11 cellular contexts compared by ENCODE assay signal in the genomic region with DNA sequence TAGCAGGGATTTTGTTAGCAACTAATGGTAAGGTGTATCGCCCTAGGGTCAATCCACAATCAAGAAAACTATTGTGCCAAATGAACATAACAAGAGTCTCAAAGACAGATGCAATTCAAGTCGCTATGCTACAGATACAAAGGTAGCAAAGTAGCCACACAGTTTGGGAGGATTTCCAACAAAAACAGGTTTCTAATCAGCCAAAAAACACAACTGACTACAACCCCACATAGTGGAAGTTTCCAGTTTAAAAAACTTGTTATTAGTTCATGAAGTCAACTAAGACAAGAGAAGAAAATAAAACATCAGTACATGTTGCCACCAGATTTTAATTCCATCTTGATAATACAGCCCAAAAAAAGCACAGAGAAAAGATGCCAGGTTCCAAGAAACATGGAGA. TPM values are rescaled to one million over a fixed set of nuclear protein-coding genes. Genes with fewer than 3 reads are reported as not detected.
A peak's percentile ranks its signal among the peaks of the same experiment; 100 is the strongest.
DNase-seq lines count a peak whose midpoint lies in the region; ATAC-seq and TF ChIP-seq lines count a peak whose summit lies in the region.
"Had no signal": no experiment of that assay in that cellular context is flagged by ENCODE, and none has a peak within 500 bp of the region (broad histone marks: within the 10 kb centered on the region; RNA-seq: fewer than 3 reads in every experiment).

No MANE protein-coding gene starts in this region.

- H3K9me3 Mint-ChIP-seq in HFFc6: peaks cover 5% of the 10 kb centered on the region; the same call in 1 of the 2 replicates
- no peaks in the 10 kb centered on the region for H3K9me3 Mint-ChIP-seq in activated CD8-positive, alpha-beta T cell treated with anti-CD3 and anti-CD28 coated beads, Interleukin-2, amount 10 ng/mL, durations not matched to agents 7 days and 5 days (ENCODE audit: insufficient read depth)
- H3K9me3 Mint-ChIP-seq in stimulated activated effector memory CD8-positive, alpha-beta T cell treated with anti-CD3 and anti-CD28 coated beads, Interleukin-12 subunit alpha, Interleukin-12 subunit beta, amount 100 ng/mL, for 72 hours: no peaks in the 10 kb centered on the region

- H3K4me1 Mint-ChIP-seq in HFFc6 (ENCODE audit: low read depth): peaks cover 77% of the 10 kb centered on the region
- H3K4me1 Mint-ChIP-seq in activated CD8-positive, alpha-beta T cell treated with anti-CD3 and anti-CD28 coated beads, Interleukin-2, amount 10 ng/mL, durations not matched to agents 7 days and 5 days (ENCODE audit: low read depth): peaks cover 82% of the 10 kb centered on the region
- H3K4me1 Mint-ChIP-seq in stimulated activated effector memory CD8-positive, alpha-beta T cell treated with anti-CD3 and anti-CD28 coated beads, Interleukin-12 subunit alpha, Interleukin-12 subunit beta, amount 100 ng/mL, for 72 hours: peaks cover 71% of the 10 kb centered on the region

- CTCF ChIA-PET in activated CD8-positive, alpha-beta T cell treated with anti-CD3 and anti-CD28 coated beads, Interleukin-2, amount 10 ng/mL, durations not matched to agents 7 days and 5 days (lab: Charles Lee): interaction anchor here (1.2 to 1.7 kb wide), 2 partner anchors 15 kb away, joined by 3 to 8 read pairs; no protein-coding TSS in a partner anchor

- POLR2A ChIA-PET in activated CD8-positive, alpha-beta T cell treated with anti-CD3 and anti-CD28 coated beads, Interleukin-2, amount 10 ng/mL, durations not matched to agents 7 days and 5 days (lab: Charles Lee): no interaction called here

- no peak for TF ChIP-seq CTCF in HFFc6 (IDR thresholded peaks at IDR 0.05)
- TF ChIP-seq CTCF in fibroblast of the aortic adventitia (IDR thresholded peaks at IDR 0.05; ENCODE audit: insufficient read depth, low read length): no peak

- no peak overlapping the region for H3K4me3 ChIP-seq in fibroblast of the aortic adventitia (ENCODE audit: low read depth, low read length)

- ATAC-seq in activated CD8-positive, alpha-beta T cell treated with anti-CD3 and anti-CD28 coated beads, Interleukin-2, amount 10 ng/mL, durations not matched to agents 7 days and 5 days: no peak
- no peak for ATAC-seq in stimulated activated effector memory CD8-positive, alpha-beta T cell treated with anti-CD3 and anti-CD28 coated beads, Interleukin-12 subunit alpha, Interleukin-12 subunit beta, amount 100 ng/mL, for 72 hours
- ATAC-seq in GM18868 (IDR thresholded peaks at IDR 0.05; ENCODE audit: unreplicated experiment) (no peak), GM18909 (IDR thresholded peaks at IDR 0.05; ENCODE audit: poor library complexity, unreplicated experiment) (no peak)
- ATAC-seq: HCT116 had no signal

- peak overlapping the region; percentile 96 for H3K27ac Mint-ChIP-seq in HFFc6
- H3K27ac Mint-ChIP-seq in activated CD8-positive, alpha-beta T cell treated with anti-CD3 and anti-CD28 coated beads, Interleukin-2, amount 10 ng/mL, durations not matched to agents 7 days and 5 days: peak overlapping the region; percentile 20
- peak overlapping the region; percentile 88 for H3K27ac Mint-ChIP-seq in stimulated activated effector memory CD8-positive, alpha-beta T cell treated with anti-CD3 and anti-CD28 coated beads, Interleukin-12 subunit alpha, Interleukin-12 subunit beta, amount 100 ng/mL, for 72 hours

- H3K4me3 Mint-ChIP-seq in HFFc6: peak overlapping the region; percentile 44; the same call in 1 of the 2 replicates
- H3K4me3 Mint-ChIP-seq in activated CD8-positive, alpha-beta T cell treated with anti-CD3 and anti-CD28 coated beads, Interleukin-2, amount 10 ng/mL, durations not matched to agents 7 days and 5 days: no peak overlapping the region
- no peak overlapping the region for H3K4me3 Mint-ChIP-seq in stimulated activated effector memory CD8-positive, alpha-beta T cell treated with anti-CD3 and anti-CD28 coated beads, Interleukin-12 subunit alpha, Interleukin-12 subunit beta, amount 100 ng/mL, for 72 hours
- H3K4me3 Mint-ChIP-seq: brain had no signal

- peaks cover 38% of the 10 kb centered on the region for H3K36me3 Mint-ChIP-seq in HFFc6 (ENCODE audit: low read depth)
- H3K36me3 Mint-ChIP-seq in activated CD8-positive, alpha-beta T cell treated with anti-CD3 and anti-CD28 coated beads, Interleukin-2, amount 10 ng/mL, durations not matched to agents 7 days and 5 days (ENCODE audit: low read depth): peaks cover 57% of the 10 kb centered on the region
- peaks cover 87% of the 10 kb centered on the region for H3K36me3 Mint-ChIP-seq in stimulated activated effector memory CD8-positive, alpha-beta T cell treated with anti-CD3 and anti-CD28 coated beads, Interleukin-12 subunit alpha, Interleukin-12 subunit beta, amount 100 ng/mL, for 72 hours

- no peak for DNase-seq in HFFc6
- DNase-seq in activated CD8-positive, alpha-beta T cell treated with anti-CD3 and anti-CD28 coated beads, Interleukin-2, amount 10 ng/mL, durations not matched to agents 7 days and 5 days: no peak
- DNase-seq in fibroblast of the aortic adventitia (ENCODE audit: low read depth): peak; percentile 41
- DNase-seq in stimulated activated effector memory CD8-positive, alpha-beta T cell treated with anti-CD3 and anti-CD28 coated beads, Interleukin-12 subunit alpha, Interleukin-12 subunit beta, amount 100 ng/mL, for 72 hours (ENCODE audit: low spot score in 2 of 2): no peak
- DNase-seq in NCI-H69 (lab: John Stamatoyannopoulos, UW): no peak
- DNase-seq: NCI-H1048, WERI-Rb-1 had no signal

- peaks cover 33% of the 10 kb centered on the region for H3K27me3 Mint-ChIP-seq in HFFc6 (ENCODE audit: insufficient read depth)
- no peaks in the 10 kb centered on the region for H3K27me3 Mint-ChIP-seq in activated CD8-positive, alpha-beta T cell treated with anti-CD3 and anti-CD28 coated beads, Interleukin-2, amount 10 ng/mL, durations not matched to agents 7 days and 5 days (ENCODE audit: low read depth)
- H3K27me3 Mint-ChIP-seq: brain had no signal

RNA-seq across cellular contexts. Expression of a gene that starts 38.0 kb away (rescaled TPM):
- total RNA-seq in HFFc6 (2021; fragmentation: NEBNext Ultra II Directional; extraction: Animal tissue kit (Norgen Biotek cat#: 25700)): 1,000 to 10,000 TPM in 2 of 6 experiments, 100 to 1,000 TPM in 4; 881 to 1,084 (median 937) TPM
- 100 to 1,000 TPM; 857 to 883 TPM for total RNA-seq in activated CD8-positive, alpha-beta T cell treated with anti-CD3 and anti-CD28 coated beads, Interleukin-2, amount 10 ng/mL, durations not matched to agents 7 days and 5 days
- 339 and 386 TPM in 2 replicates for total RNA-seq in fibroblast of the aortic adventitia (ENCODE audit: low replicate concordance)

Comparison
In these comparisons a context has a peak if more than half of its experiments do, and no peak if none do; other contexts are left out.
1. H3K27ac Mint-ChIP-seq: peak in every context shown above with its lines; median percentile 96 in HFFc6; 88 in stimulated activated effector memory CD8-positive, alpha-beta T cell treated with anti-CD3 and anti-CD28 coated beads, Interleukin-12 subunit alpha, Interleukin-12 subunit beta, amount 100 ng/mL, for 72 hours; 20 in activated CD8-positive, alpha-beta T cell treated with anti-CD3 and anti-CD28 coated beads, Interleukin-2, amount 10 ng/mL, durations not matched to agents 7 days and 5 days.